Comparison of ENCODE assay signal across 17 cellular contexts in the genomic region with DNA sequence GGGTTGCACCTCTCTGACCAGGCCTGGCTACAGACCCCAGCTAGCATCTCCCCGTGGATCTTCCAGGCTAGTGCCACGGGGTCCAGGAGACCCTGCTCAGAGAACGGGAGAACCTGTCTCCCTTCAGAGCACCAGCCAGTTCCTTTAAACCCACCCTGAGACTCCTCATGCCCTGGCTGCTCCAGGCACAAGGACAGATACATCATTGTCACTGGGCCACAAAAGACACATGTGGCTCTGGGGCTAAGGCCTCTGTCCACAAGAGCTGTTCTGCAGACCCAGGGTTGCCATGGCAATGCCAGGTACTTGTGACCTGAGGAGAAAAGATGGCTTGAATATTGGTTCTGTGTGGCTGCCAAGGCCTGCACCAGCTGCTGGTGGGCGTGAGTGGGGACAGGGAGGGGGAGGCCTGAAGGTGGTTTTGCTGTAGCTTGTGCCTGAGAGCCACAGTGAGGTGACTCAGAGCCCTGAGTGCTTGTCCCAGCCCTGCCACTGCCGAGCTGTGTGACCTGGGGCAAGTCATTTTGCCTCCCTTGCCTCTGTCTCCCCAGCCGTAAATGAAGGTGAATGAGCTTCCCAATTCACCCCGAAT. TPM values are rescaled to one million over a fixed set of nuclear protein-coding genes. Genes with fewer than 3 reads are reported as not detected.
DNase-seq lines count a peak whose midpoint lies in the region; ATAC-seq and TF ChIP-seq lines count a peak whose summit lies in the region.
"Had no signal": no experiment of that assay in that cellular context is flagged by ENCODE, and none has a peak within 500 bp of the region (broad histone marks: within the 10 kb centered on the region; RNA-seq: fewer than 3 reads in every experiment).

No MANE protein-coding gene starts in this region.

- no peaks in the 10 kb centered on the region for H3K9me3 Mint-ChIP-seq in activated naive CD8-positive, alpha-beta T cell treated with anti-CD3 and anti-CD28 coated beads for 36 hours
- H3K9me3 Mint-ChIP-seq: activated naive CD4-positive, alpha-beta T cell treated with anti-CD3 and anti-CD28 coated beads, Interleukin-2, amount 10 ng/mL, durations not matched to agents 7 days and 5 days had no signal

- H3K4me3 Mint-ChIP-seq in activated naive CD8-positive, alpha-beta T cell treated with anti-CD3 and anti-CD28 coated beads for 36 hours = no peak overlapping the region
- H3K4me3 Mint-ChIP-seq: activated naive CD4-positive, alpha-beta T cell treated with anti-CD3 and anti-CD28 coated beads, Interleukin-2, amount 10 ng/mL, durations not matched to agents 7 days and 5 days had no signal

- TF ChIP-seq CTCF in GM13977 (IDR thresholded peaks at IDR 0.05; ENCODE audit: extremely low read depth, insufficient read depth, missing control alignments) = no peak

- peaks cover 34% of the 10 kb centered on the region for H3K27me3 Mint-ChIP-seq in activated naive CD8-positive, alpha-beta T cell treated with anti-CD3 and anti-CD28 coated beads for 36 hours

- in situ Hi-C loops in GM13977 (cut with MboI; ENCODE audit: low pct_unique_long_range_greater_than_20kb, low sequenced_read_pairs, unreplicated experiment) = no loop called here

- no peaks in the 10 kb centered on the region for H3K36me3 Mint-ChIP-seq in activated naive CD8-positive, alpha-beta T cell treated with anti-CD3 and anti-CD28 coated beads for 36 hours
- H3K36me3 Mint-ChIP-seq: activated naive CD4-positive, alpha-beta T cell treated with anti-CD3 and anti-CD28 coated beads, Interleukin-2, amount 10 ng/mL, durations not matched to agents 7 days and 5 days had no signal

- no peak overlapping the region for H3K27ac Mint-ChIP-seq in activated naive CD8-positive, alpha-beta T cell treated with anti-CD3 and anti-CD28 coated beads for 36 hours
- H3K27ac Mint-ChIP-seq: activated naive CD4-positive, alpha-beta T cell treated with anti-CD3 and anti-CD28 coated beads, Interleukin-2, amount 10 ng/mL, durations not matched to agents 7 days and 5 days had no signal

- no peak for ATAC-seq in GM19455 (IDR thresholded peaks at IDR 0.05; ENCODE audit: unreplicated experiment)
- ATAC-seq: esophagus mucosa, PC-3 had no signal

- DNase-seq in NCI-H1417 (lab: John Stamatoyannopoulos, UW) (peak; percentile 48 to 81 (median 49)), NCI-H1417 treated with DMSO at 0.1 percent for 48 hours (lab: John Stamatoyannopoulos, UW) (no peak), GM13977 (ENCODE audit: low spot score) (no peak), GM03348 (ENCODE audit: low spot score) (no peak)
- peak; percentile 23 for DNase-seq in stimulated activated CD4-positive, alpha-beta T cell treated with anti-CD3 and anti-CD28 coated beads, Interleukin-1b, Interleukin-23, amount 100 ng/mL, for 48 hours
- DNase-seq in stimulated activated CD4-positive, alpha-beta T cell treated with anti-CD3 and anti-CD28 coated beads, Interleukin-4, amount 100 ng/mL, for 24 hours = no peak
- DNase-seq in activated naive CD8-positive, alpha-beta T cell treated with anti-CD3 and anti-CD28 coated beads for 36 hours = peak; percentile 25
- DNase-seq: activated naive CD4-positive, alpha-beta T cell treated with anti-CD3 and anti-CD28 coated beads, Interleukin-2, amount 10 ng/mL, durations not matched to agents 7 days and 5 days; C1 segment of cervical spinal cord; dermis blood vessel endothelial cell; EL; PC-3; retina had no signal

- H3K4me1 Mint-ChIP-seq in activated naive CD8-positive, alpha-beta T cell treated with anti-CD3 and anti-CD28 coated beads for 36 hours = peaks cover 15% of the 10 kb centered on the region
- H3K4me1 Mint-ChIP-seq: activated naive CD4-positive, alpha-beta T cell treated with anti-CD3 and anti-CD28 coated beads, Interleukin-2, amount 10 ng/mL, durations not matched to agents 7 days and 5 days had no signal

RNA-seq across cellular contexts. Expression of a gene that starts 31.8 kb away (rescaled TPM):
- 10 to 100 TPM; 11.3 TPM for total RNA-seq in activated naive CD8-positive, alpha-beta T cell treated with anti-CD3 and anti-CD28 coated beads for 36 hours

RNA-seq across cellular contexts. Expression of a gene that starts 34.6 kb away (rescaled TPM):
- under 1 TPM; 0.43 to 0.56 TPM for total RNA-seq in activated naive CD8-positive, alpha-beta T cell treated with anti-CD3 and anti-CD28 coated beads for 36 hours
- total RNA-seq: dermis blood vessel endothelial cell, H4, HT1080, PC-3 had no signal

Comparison
In these comparisons a context has a peak if more than half of its experiments do, and no peak if none do; other contexts are left out.
1. DNase-seq: peak in NCI-H1417 (3 of 3), stimulated activated CD4-positive, alpha-beta T cell treated with anti-CD3 and anti-CD28 coated beads, Interleukin-1b, Interleukin-23, amount 100 ng/mL, for 48 hours (single experiment) and activated naive CD8-positive, alpha-beta T cell treated with anti-CD3 and anti-CD28 coated beads for 36 hours (single experiment); none in NCI-H1417 treated with DMSO at 0.1 percent for 48 hours (single experiment), stimulated activated CD4-positive, alpha-beta T cell treated with anti-CD3 and anti-CD28 coated beads, Interleukin-4, amount 100 ng/mL, for 24 hours (single experiment), GM13977 (single experiment) and GM03348 (single experiment).